8 cellular contexts compared by ENCODE assay signal in the genomic region with DNA sequence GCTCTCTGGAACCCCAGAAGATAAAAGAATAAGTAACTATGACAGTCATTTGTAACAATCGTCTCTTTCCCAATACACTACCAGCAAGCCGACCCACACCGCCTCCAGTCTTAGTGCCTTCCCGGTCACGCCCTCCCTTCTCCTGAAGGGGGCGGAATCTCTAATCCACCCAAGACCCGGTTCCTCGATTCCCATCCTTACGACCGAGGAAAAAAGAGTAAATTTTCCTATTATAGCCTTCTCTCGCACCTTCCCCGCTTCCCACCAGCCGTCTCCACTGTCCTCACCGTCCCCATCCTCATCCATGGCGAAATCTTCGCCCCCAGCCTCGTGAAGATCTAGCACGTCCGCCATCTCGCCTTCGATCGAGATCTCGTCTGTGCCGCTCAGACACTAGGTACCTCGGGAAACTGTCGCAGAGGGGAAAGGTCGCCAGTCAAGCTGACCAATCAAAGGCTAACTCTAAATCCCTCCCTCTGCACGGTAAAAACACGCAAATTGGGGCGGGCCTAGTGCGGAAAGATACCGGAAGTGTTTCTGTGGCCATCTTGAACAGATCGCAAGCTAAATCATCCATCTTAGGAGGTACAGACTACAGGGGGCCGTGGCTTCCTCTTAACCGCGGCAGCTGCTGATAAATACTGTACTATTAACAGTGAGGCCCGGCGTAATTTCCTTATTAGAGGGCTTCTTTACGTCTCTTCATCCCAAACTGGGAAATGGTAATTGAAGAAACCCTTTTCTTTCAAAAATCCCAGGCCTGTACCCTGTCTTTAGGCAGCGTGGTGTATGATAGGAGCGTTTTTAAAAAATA. TPM values are rescaled to one million over a fixed set of nuclear protein-coding genes. Genes with fewer than 3 reads are reported as not detected.
DNase-seq lines count a peak whose midpoint lies in the region; ATAC-seq and TF ChIP-seq lines count a peak whose summit lies in the region.

Gene RBM8A (minus strand): TSS at position 412 of the 814 bp plus-strand sequence. CDS start 58 bp downstream, at position 354.

- peaks cover 25% of the 10 kb centered on the region for H3K4me1 ChIP-seq in CD4-positive, CD25-positive, alpha-beta regulatory T cell (ENCODE audit: control insufficient read depth, insufficient read depth, low read length, poor library complexity, severe bottlenecking)
- H3K4me1 ChIP-seq in left lung: peaks cover 7 to 35% of the 10 kb centered on the region in 2 donors

- H3K27me3 ChIP-seq in CD4-positive, CD25-positive, alpha-beta regulatory T cell (ENCODE audit: control insufficient read depth, insufficient read depth, low read length): no peaks in the 10 kb centered on the region
- H3K27me3 ChIP-seq in left lung: no peaks in the 10 kb centered on the region

- intact Hi-C loops in left lung (cut with DNase I): no loop called here

- no peaks in the 10 kb centered on the region for H3K9me3 ChIP-seq in CD4-positive, CD25-positive, alpha-beta regulatory T cell (ENCODE audit: control insufficient read depth in 2 of 2, low read length in 2 of 2)
- H3K9me3 ChIP-seq in left lung: no peaks in the 10 kb centered on the region

- H3K27me3 Mint-ChIP-seq in CD4-positive, CD25-positive, alpha-beta regulatory T cell: no peaks in the 10 kb centered on the region

- peak; percentile 97 to 99 for ATAC-seq in CD4-positive, CD25-positive, alpha-beta regulatory T cell (ENCODE audit: low read depth in 2 of 2)
- ATAC-seq in GM19372 (IDR thresholded peaks at IDR 0.05; ENCODE audit: low read depth, unreplicated experiment): peak; percentile 97
- ATAC-seq in HG03558 (IDR thresholded peaks at IDR 0.05; ENCODE audit: extremely low read depth, unreplicated experiment): peak; percentile 91
- ATAC-seq in left lung: peak; percentile 99

- H3K27ac Mint-ChIP-seq in CD4-positive, CD25-positive, alpha-beta regulatory T cell: peak within 1 kb of the TSS in 2 of 3 donors; percentile 89 to 97

- H3K4me1 Mint-ChIP-seq in CD4-positive, CD25-positive, alpha-beta regulatory T cell: peaks cover under 1 to 29% (median 16%) of the 10 kb centered on the region in 4 donors

- DNase-seq in CD4-positive, CD25-positive, alpha-beta regulatory T cell: peak; percentile 93 to 99 (median 97)
- DNase-seq in NCI-H748 (lab: John Stamatoyannopoulos, UW; ENCODE audit: unreplicated experiment) (peak; percentile 99), dermis blood vessel endothelial cell (peak; percentile 99), left lung (peak; percentile 84 to 95)
- DNase-seq in activated CD4-positive, alpha-beta T cell treated with anti-CD3 and anti-CD28 coated beads, Interleukin-2, amount 50 U/mL, for 1 hour: peak; percentile 91
- peak; percentile 80 to 88 for DNase-seq in stimulated activated CD4-positive, alpha-beta T cell treated with anti-CD3 and anti-CD28 coated beads, Interleukin-2, amount 100 ng/mL, for 48 hours

- peak; percentile 44 to 69 for TF ChIP-seq CTCF in left lung (IDR thresholded peaks at IDR 0.05)

- H3K4me3 Mint-ChIP-seq in CD4-positive, CD25-positive, alpha-beta regulatory T cell: peak within 1 kb of the TSS in 1 of 4 donors; percentile 74

- H3K9me3 Mint-ChIP-seq in CD4-positive, CD25-positive, alpha-beta regulatory T cell: no peaks in the 10 kb centered on the region

- H3K4me3 ChIP-seq in CD4-positive, CD25-positive, alpha-beta regulatory T cell (ENCODE audit: low read depth, low read length): peak within 1 kb of the TSS; percentile 96
- H3K4me3 ChIP-seq in left lung: peak within 1 kb of the TSS; percentile 58 to 71

- peaks cover 11% of the 10 kb centered on the region for H3K36me3 Mint-ChIP-seq in CD4-positive, CD25-positive, alpha-beta regulatory T cell

- peaks cover 22% of the 10 kb centered on the region for H3K36me3 ChIP-seq in CD4-positive, CD25-positive, alpha-beta regulatory T cell (ENCODE audit: control insufficient read depth, insufficient read depth, low read length)
- H3K36me3 ChIP-seq in left lung: peaks cover 0 to 22% of the 10 kb centered on the region in 2 donors

- peak within 1 kb of the TSS; percentile 98 for H3K27ac ChIP-seq in CD4-positive, CD25-positive, alpha-beta regulatory T cell (ENCODE audit: insufficient read depth, low read length, poor library complexity, severe bottlenecking)
- H3K27ac ChIP-seq in left lung: peak within 1 kb of the TSS; percentile 95

RNA-seq across cellular contexts. Expression of gene RBM8A, which starts in this region (rescaled TPM):
- total RNA-seq in CD4-positive, CD25-positive, alpha-beta regulatory T cell: 143 TPM
- 100 to 1,000 TPM; 143 to 176 (median 154) TPM for polyA plus RNA-seq in CD4-positive, CD25-positive, alpha-beta regulatory T cell
- total RNA-seq in dermis blood vessel endothelial cell: 187 and 192 TPM in 2 replicates
- total RNA-seq in left lung: 100 to 1,000 TPM in 1 of 2 donors, 10 to 100 TPM in 1; 90.2 to 118 TPM

Comparison
In these comparisons a context has a peak if more than half of its experiments do, and no peak if none do; other contexts are left out.
1. Peak in every context shown above with its lines: DNase-seq, ATAC-seq, H3K4me3 ChIP-seq and H3K27ac ChIP-seq.